8 cellular contexts compared by ENCODE assay signal in the genomic region with DNA sequence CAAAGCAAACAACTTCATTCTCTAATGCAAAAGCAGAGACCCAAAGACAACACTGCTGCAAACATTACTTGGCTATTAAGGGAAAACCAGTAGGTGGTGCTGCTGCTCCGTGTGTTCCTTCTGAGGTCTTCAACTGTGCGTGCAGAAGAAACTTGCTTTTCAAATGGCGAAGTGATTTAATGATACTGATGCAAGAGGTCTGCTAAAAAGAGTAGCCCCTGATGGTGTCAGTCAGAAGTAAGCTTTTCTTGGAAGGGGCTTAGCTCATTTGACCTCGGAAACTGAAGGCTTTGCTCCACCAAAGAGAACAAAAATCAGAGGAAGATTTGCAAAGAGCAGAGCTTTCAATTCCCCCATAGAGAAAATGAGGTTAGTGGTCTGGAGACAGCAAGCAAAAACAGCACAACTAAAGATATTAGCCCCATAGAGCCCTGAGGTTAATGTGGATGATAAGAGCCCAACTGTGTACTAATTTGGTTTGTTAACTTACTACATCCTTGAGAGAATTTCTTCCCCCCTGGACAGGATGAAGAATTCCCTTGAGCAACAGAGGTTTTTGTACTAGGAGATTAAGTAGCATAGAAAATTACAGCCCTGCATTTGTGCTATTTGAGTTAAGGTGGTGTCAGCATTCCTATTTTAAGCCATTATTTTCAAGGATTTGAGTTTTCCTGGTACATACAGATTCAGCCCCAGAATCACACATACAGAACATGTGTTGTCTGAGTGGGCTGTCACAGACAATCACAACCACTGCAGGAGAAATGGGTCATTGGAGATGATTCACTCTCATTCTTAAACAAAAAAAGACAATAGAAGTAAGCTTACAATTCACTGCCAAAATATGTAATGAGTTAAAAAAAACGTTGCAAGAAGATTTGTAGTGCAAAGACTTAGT.
A peak's percentile ranks its signal among the peaks of the same experiment; 100 is the strongest.
DNase-seq lines count a peak whose midpoint lies in the region; ATAC-seq and TF ChIP-seq lines count a peak whose summit lies in the region.

No MANE protein-coding gene starts in this region.

- H3K27ac Mint-ChIP-seq in CD14-positive monocyte: no peak overlapping the region
- H3K27ac Mint-ChIP-seq in neural crest cell (ENCODE audit: unreplicated experiment): peak overlapping the region; percentile 44

- H4K20me1 ChIP-seq in fibroblast of lung (ENCODE audit: control insufficient read depth, extremely low read depth, insufficient read depth, low read length): no peaks in the 10 kb centered on the region

- H3K4me3 Mint-ChIP-seq in CD14-positive monocyte (peak overlapping the region in 1 of 2 donors; percentile 53), neural crest cell (no peak overlapping the region)

- H3K79me2 ChIP-seq in fibroblast of lung (ENCODE audit: control insufficient read depth, insufficient read depth, low read length): no peaks in the 10 kb centered on the region

- H3K4me3 ChIP-seq in fibroblast of lung (replicated peaks in 1 of 4; ENCODE audit: control extremely low read depth in 1 of 4, insufficient read depth in 1 of 4, low read depth in 3 of 4, low read length in 4 of 4): no peak overlapping the region
- H3K4me3 ChIP-seq in vagina: no peak overlapping the region

- H3K27me3 ChIP-seq in fibroblast of lung (ENCODE audit: control insufficient read depth, insufficient read depth, low read length) (no peaks in the 10 kb centered on the region), vagina (no peaks in the 10 kb centered on the region)

- no peak overlapping the region for H3K4me2 ChIP-seq in fibroblast of lung (ENCODE audit: extremely low read depth, insufficient read depth, low read length)

- no peak overlapping the region for H3K9ac ChIP-seq in fibroblast of lung (ENCODE audit: insufficient read depth, low read length)

- H3K36me3 ChIP-seq in fibroblast of lung (ENCODE audit: control insufficient read depth, insufficient read depth, low read length): no peaks in the 10 kb centered on the region
- H3K36me3 ChIP-seq in vagina: no peaks in the 10 kb centered on the region

- H3K27ac ChIP-seq in fibroblast of lung (ENCODE audit: insufficient read depth, low read length) (no peak overlapping the region), vagina (no peak overlapping the region)

- intact Hi-C loops in CD14-positive monocyte (cut with micrococcal nuclease) (no loop called here), vagina (cut with DNase I) (no loop called here)

- H3K4me1 Mint-ChIP-seq in CD14-positive monocyte (peaks cover 16% of the 10 kb centered on the region), neural crest cell (peaks cover 42% of the 10 kb centered on the region)

- DNase-seq in CD14-positive monocyte (ENCODE audit: low spot score) (peak; percentile 62), NCI-H526 treated with DMSO at 0.1 percent for 48 hours (lab: John Stamatoyannopoulos, UW) (peak; percentile 43), fibroblast of lung (ENCODE audit: low read depth in 2 of 2) (peak; percentile 50 to 73), neural crest cell (ENCODE audit: low read depth, low spot score) (peak; percentile 74), vagina (ENCODE audit: extremely low spot score in 2 of 2) (no peak)
- peak; percentile 5 for DNase-seq in activated CD8-positive, alpha-beta memory T cell treated with anti-CD3 and anti-CD28 coated beads, Interleukin-2, amount 50 U/mL, for 24 hours (ENCODE audit: extremely low read depth)

- H3K4me1 ChIP-seq in fibroblast of lung (ENCODE audit: control insufficient read depth, extremely low read depth, insufficient read depth, low read length): no peaks in the 10 kb centered on the region
- no peaks in the 10 kb centered on the region for H3K4me1 ChIP-seq in vagina

- H3K27me3 Mint-ChIP-seq in CD14-positive monocyte (ENCODE audit: low read depth in 3 of 3) (peaks cover 0 to 3% (median 2%) of the 10 kb centered on the region in 3 donors), neural crest cell (ENCODE audit: low read depth) (peaks cover 6% of the 10 kb centered on the region)

- TF ChIP-seq POLR2A in vagina (IDR thresholded peaks at IDR 0.05): no peak

- TF ChIP-seq CTCF in CD14-positive monocyte (IDR thresholded peaks at IDR 0.05): peak; percentile 86
- TF ChIP-seq CTCF in fibroblast of lung (conservative IDR thresholded peaks at IDR 0.05 in 1 of 2, IDR thresholded peaks at IDR 0.05 in 1 of 2; ENCODE audit: low read depth in 1 of 2, low read length in 2 of 2): peak; percentile 68 to 86
- TF ChIP-seq CTCF in neural crest cell (conservative IDR thresholded peaks at IDR 0.05): peak; percentile 96
- peak; percentile 28 to 69 (median 47) for TF ChIP-seq CTCF in vagina (IDR thresholded peaks at IDR 0.05)

- H3K9me3 ChIP-seq in fibroblast of lung (ENCODE audit: control insufficient read depth, insufficient read depth, low read depth, low read length) (no peaks in the 10 kb centered on the region), vagina (no peaks in the 10 kb centered on the region)

- H2AFZ ChIP-seq in fibroblast of lung (ENCODE audit: low read length): no peak overlapping the region

- ATAC-seq in GM18873 (IDR thresholded peaks at IDR 0.05; ENCODE audit: low FRiP score, unreplicated experiment) (peak; percentile 74), HG03432 (IDR thresholded peaks at IDR 0.05; ENCODE audit: unreplicated experiment) (peak; percentile 93)

- H3K36me3 Mint-ChIP-seq in CD14-positive monocyte (no peaks in the 10 kb centered on the region), neural crest cell (ENCODE audit: low read depth) (peaks cover 2% of the 10 kb centered on the region)

- H3K9me3 Mint-ChIP-seq in CD14-positive monocyte (peaks cover 0 to 6% (median 0%) of the 10 kb centered on the region in 7 donors), neural crest cell (peaks cover 3% of the 10 kb centered on the region)

Comparison
In these comparisons a context has a peak if more than half of its experiments do, and no peak if none do; other contexts are left out.
1. DNase-seq: peak in CD14-positive monocyte (single experiment), NCI-H526 treated with DMSO at 0.1 percent for 48 hours (single experiment), activated CD8-positive, alpha-beta memory T cell treated with anti-CD3 and anti-CD28 coated beads, Interleukin-2, amount 50 U/mL, for 24 hours (single experiment), fibroblast of lung (2 of 2) and neural crest cell (single experiment); none in vagina (0 of 2).
2. Peak in every context shown above with its lines, with median percentiles within 50 percentile points of each other: CTCF ChIP-seq.